ENCODE assay signal across 17 cellular contexts in genomic region chr2:165815299-165815698, GRCh38. TPM values are rescaled to one million over a fixed set of nuclear protein-coding genes. Genes with fewer than 3 reads are reported as not detected.
DNase-seq lines count a peak whose midpoint lies in the region; ATAC-seq, FAIRE-seq and TF ChIP-seq lines count a peak whose summit lies in the region.
"Had no signal": no experiment of that assay in that cellular context is flagged by ENCODE, and none has a peak within 500 bp of the region (broad histone marks: within the 10 kb centered on the region; RNA-seq: fewer than 3 reads in every experiment).

No MANE protein-coding gene starts in this region.

- no peak for TF ChIP-seq CTCF in OCI-LY1 (IDR thresholded peaks at IDR 0.05; ENCODE audit: low read length)

- no peaks in the 10 kb centered on the region for H3K4me1 Mint-ChIP-seq in activated T-cell treated with anti-CD3 and anti-CD28 coated beads, Interleukin-2, amount 50 U/mL, for 72 hours (ENCODE audit: low read depth)

- no peak for FAIRE-seq in GM19239 (lab: Jason Lieb, UNC)
- FAIRE-seq: frontal cortex had no signal

- H3K4me3 ChIP-seq in OCI-LY1 (ENCODE audit: low read depth, low read length, poor library complexity, severe bottlenecking), result no peak overlapping the region
- H3K4me3 ChIP-seq: uterus had no signal

- no peaks in the 10 kb centered on the region for H3K9me3 Mint-ChIP-seq in activated T-cell treated with anti-CD3 and anti-CD28 coated beads, Interleukin-2, amount 50 U/mL, for 72 hours

- DNase-seq in SHP77 treated with DMSO at 0.1 percent for 48 hours (lab: John Stamatoyannopoulos, UW) (no peak), superior temporal gyrus (ENCODE audit: extremely low spot score) (no peak), GM19239 (ENCODE audit: insufficient read length, low spot score) (no peak)
- no peak for DNase-seq in activated T-cell treated with anti-CD3 and anti-CD28 coated beads, Interleukin-2, amount 50 U/mL, for 72 hours
- DNase-seq: amniotic stem cell; BE2C; GDM1; left cardiac atrium; NCI-H1694 treated with DMSO at 0.1 percent for 48 hours; stimulated activated CD4-positive, alpha-beta T cell treated with anti-CD3 and anti-CD28 coated beads, Interleukin-12 subunit alpha, Interleukin-12 subunit beta, amount 100 ng/mL, for 4 hours; T-helper 9 cell; uterus had no signal

- H3K9me2 ChIP-seq in OCI-LY1 (ENCODE audit: low read depth, low read length), result no peaks in the 10 kb centered on the region

- H4K20me1 ChIP-seq in OCI-LY1 (ENCODE audit: insufficient read depth, low read length), result no peaks in the 10 kb centered on the region

- no peaks in the 10 kb centered on the region for H3K9me3 ChIP-seq in OCI-LY1 (ENCODE audit: low read length)
- H3K9me3 ChIP-seq: BE2C, uterus had no signal

- H3K27me3 Mint-ChIP-seq in activated T-cell treated with anti-CD3 and anti-CD28 coated beads, Interleukin-2, amount 50 U/mL, for 72 hours (ENCODE audit: low read depth), result no peaks in the 10 kb centered on the region

- H3K36me3 ChIP-seq in OCI-LY1 (ENCODE audit: insufficient read depth, low read length), result no peaks in the 10 kb centered on the region
- H3K36me3 ChIP-seq: BE2C, uterus had no signal

- H3K27me3 ChIP-seq in OCI-LY1 (ENCODE audit: insufficient read depth, low read length), result no peaks in the 10 kb centered on the region
- H3K27me3 ChIP-seq: BE2C, uterus had no signal

- H3F3A ChIP-seq in OCI-LY1 (ENCODE audit: insufficient read depth, low read length), result no peaks in the 10 kb centered on the region

- H3K9ac ChIP-seq in OCI-LY1 (ENCODE audit: low read length), result no peak overlapping the region

- H3K4me3 Mint-ChIP-seq in activated T-cell treated with anti-CD3 and anti-CD28 coated beads, Interleukin-2, amount 50 U/mL, for 72 hours, result no peak overlapping the region

- H3K4me2 ChIP-seq in OCI-LY1 (ENCODE audit: low read length), result peak overlapping the region; percentile 11; the same call in 1 of the 2 replicates

- H3K27ac Mint-ChIP-seq in activated T-cell treated with anti-CD3 and anti-CD28 coated beads, Interleukin-2, amount 50 U/mL, for 72 hours, result no peak overlapping the region

- peaks cover 14% of the 10 kb centered on the region for H3K4me1 ChIP-seq in OCI-LY1 (ENCODE audit: insufficient read depth, low read length, severe bottlenecking)
- H3K4me1 ChIP-seq: BE2C, uterus had no signal

- H3K27ac ChIP-seq in OCI-LY1 (ENCODE audit: low read depth, low read length, poor library complexity, severe bottlenecking), result no peak overlapping the region
- H3K27ac ChIP-seq: uterus had no signal

- H3K36me3 Mint-ChIP-seq in activated T-cell treated with anti-CD3 and anti-CD28 coated beads, Interleukin-2, amount 50 U/mL, for 72 hours (ENCODE audit: insufficient read depth in 2 of 2), result peaks cover 0 to 2% of the 10 kb centered on the region in 2 donors

- peak; percentile 20 for ATAC-seq in GM18508 (IDR thresholded peaks at IDR 0.05; ENCODE audit: insufficient read depth, unreplicated experiment)
- peak; percentile 31 for ATAC-seq in GM21423 (IDR thresholded peaks at IDR 0.05; ENCODE audit: unreplicated experiment)
- ATAC-seq in HG03039 (IDR thresholded peaks at IDR 0.05; ENCODE audit: unreplicated experiment), result peak; percentile 58
- no peak for ATAC-seq in activated T-cell treated with anti-CD3 and anti-CD28 coated beads, Interleukin-2, amount 50 U/mL, for 72 hours (replicated peaks in 1 of 2)
- ATAC-seq: left cardiac atrium had no signal

- H3K79me2 ChIP-seq in OCI-LY1 (ENCODE audit: insufficient read depth, low read length), result no peaks in the 10 kb centered on the region

- H2AFZ ChIP-seq in OCI-LY1 (ENCODE audit: low read length), result 0 out of 2 replicates have a peak overlapping the region, but pooled peaks have one; percentile 9

RNA-seq across cellular contexts. Expression of gene GALNT3, which starts 21.3 kb away (rescaled TPM):
- 10 to 100 TPM; 13.1 to 16.2 TPM for total RNA-seq in activated T-cell treated with anti-CD3 and anti-CD28 coated beads, Interleukin-2, amount 50 U/mL, for 72 hours

Comparison
In these comparisons a context has a peak if more than half of its experiments do, and no peak if none do; other contexts are left out.
1. ATAC-seq: peak in GM18508 (single experiment), GM21423 (single experiment) and HG03039 (single experiment); none in activated T-cell treated with anti-CD3 and anti-CD28 coated beads, Interleukin-2, amount 50 U/mL, for 72 hours (0 of 2).